8 cellular contexts compared by ENCODE assay signal in the genomic region with DNA sequence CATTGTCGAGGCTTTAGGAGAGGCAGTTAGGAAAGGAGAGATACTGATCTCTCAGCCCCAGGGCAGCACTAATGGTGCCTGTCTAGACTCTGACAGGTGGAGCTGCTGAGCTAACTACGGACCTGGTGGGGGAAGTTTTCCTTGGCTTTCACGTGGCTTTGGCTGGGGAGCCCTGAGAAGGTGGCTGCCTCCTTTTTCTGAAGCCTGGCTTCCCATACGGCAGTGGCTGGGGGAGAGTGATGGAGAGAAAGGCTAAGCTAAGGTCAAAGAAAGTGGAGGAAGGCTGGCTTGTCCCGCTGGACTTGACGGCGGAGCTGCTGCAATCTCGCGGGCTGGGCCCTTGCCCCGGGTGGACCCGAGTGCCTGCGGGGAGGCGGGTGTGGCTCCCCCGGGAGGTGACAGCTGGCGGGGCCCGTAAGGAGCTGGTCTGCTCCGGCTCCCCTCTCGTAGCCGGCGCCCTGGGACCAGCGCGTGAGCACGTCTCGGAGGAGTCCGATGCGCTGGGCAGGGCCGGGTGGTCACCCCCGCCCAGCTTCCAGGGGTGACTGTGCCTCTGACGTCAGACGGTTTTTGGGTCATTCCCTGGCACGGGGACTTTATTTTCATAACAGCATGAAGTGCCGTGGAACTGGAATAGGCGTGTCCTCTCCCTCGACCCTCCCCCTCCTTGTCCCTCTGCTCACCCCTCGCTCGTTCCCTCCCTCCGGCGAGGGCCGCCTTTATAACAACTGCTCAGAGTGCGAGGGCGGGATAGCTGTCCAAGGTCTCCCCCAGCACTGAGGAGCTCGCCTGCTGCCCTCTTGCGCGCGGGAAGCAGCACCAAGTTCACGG. TPM values are rescaled to one million over a fixed set of nuclear protein-coding genes. Genes with fewer than 3 reads are reported as not detected.
A peak's percentile ranks its signal among the peaks of the same experiment; 100 is the strongest.
DNase-seq lines count a peak whose midpoint lies in the region; ATAC-seq and TF ChIP-seq lines count a peak whose summit lies in the region.

A gene with protein sequence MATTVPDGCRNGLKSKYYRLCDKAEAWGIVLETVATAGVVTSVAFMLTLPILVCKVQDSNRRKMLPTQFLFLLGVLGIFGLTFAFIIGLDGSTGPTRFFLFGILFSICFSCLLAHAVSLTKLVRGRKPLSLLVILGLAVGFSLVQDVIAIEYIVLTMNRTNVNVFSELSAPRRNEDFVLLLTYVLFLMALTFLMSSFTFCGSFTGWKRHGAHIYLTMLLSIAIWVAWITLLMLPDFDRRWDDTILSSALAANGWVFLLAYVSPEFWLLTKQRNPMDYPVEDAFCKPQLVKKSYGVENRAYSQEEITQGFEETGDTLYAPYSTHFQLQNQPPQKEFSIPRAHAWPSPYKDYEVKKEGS (plus strand): TSS at position 748 of the 831 bp plus-strand sequence. CDS start 16,688 bp downstream, outside the sequence.

- WGBS in esophagus squamous epithelium, 2 donors = 1% methylated on average over 25 of the region's 46 CpGs; no CpG with 5 or more reads in 1 of the 2 donors

- CTCF ChIA-PET in A673 (lab: Charles Lee) = no interaction called here

- ATAC-seq in mucosa of descending colon (peak; percentile 84), HG03521 (IDR thresholded peaks at IDR 0.05; ENCODE audit: unreplicated experiment) (no peak)

- H3K4me3 ChIP-seq in A673 (ENCODE audit: low read depth, low read length, poor library complexity, severe bottlenecking) = peak within 1 kb of the TSS; percentile 52
- H3K4me3 ChIP-seq in esophagus squamous epithelium = peak within 1 kb of the TSS; percentile 41 to 68 (median 58)
- peak within 1 kb of the TSS; percentile 22 for H3K4me3 ChIP-seq in mucosa of descending colon
- peak within 1 kb of the TSS; percentile 49 to 76 (median 73) for H3K4me3 ChIP-seq in subcutaneous abdominal adipose tissue (ENCODE audit: low read depth in 1 of 5, low read length in 5 of 5)

- in situ Hi-C loops in GM13977 (cut with MboI; ENCODE audit: low pct_unique_long_range_greater_than_20kb, low sequenced_read_pairs, unreplicated experiment) = no loop called here

- no peaks in the 10 kb centered on the region for H3K36me3 ChIP-seq in A673 (ENCODE audit: insufficient read depth, low read length, poor library complexity, severe bottlenecking)
- no peaks in the 10 kb centered on the region for H3K36me3 ChIP-seq in esophagus squamous epithelium
- no peaks in the 10 kb centered on the region for H3K36me3 ChIP-seq in mucosa of descending colon (ENCODE audit: low read depth)
- H3K36me3 ChIP-seq in subcutaneous abdominal adipose tissue (ENCODE audit: control insufficient read depth in 5 of 5, insufficient read depth in 5 of 5, low read length in 5 of 5) = no peaks in the 10 kb centered on the region

- peak in 2 of 4 donors; percentile 24 to 47 for TF ChIP-seq POLR2A in esophagus squamous epithelium (IDR thresholded peaks at IDR 0.05)

- no peaks in the 10 kb centered on the region for H3K27me3 ChIP-seq in A673 (replicated peaks; ENCODE audit: insufficient read depth, low read depth, low read length, poor library complexity)
- H3K27me3 ChIP-seq in esophagus squamous epithelium = peaks cover 0 to 43% (median 0%) of the 10 kb centered on the region in 4 donors
- H3K27me3 ChIP-seq in subcutaneous abdominal adipose tissue (ENCODE audit: control insufficient read depth in 5 of 5, insufficient read depth in 4 of 5, low read length in 5 of 5) = peaks cover 0 to 22% (median 9%) of the 10 kb centered on the region in 5 donors

- TF ChIP-seq CTCF in A673 (conservative IDR thresholded peaks at IDR 0.05; ENCODE audit: low read depth, low read length) = 0 out of 2 replicates have a peak, but pooled peaks have one; percentile 12
- TF ChIP-seq CTCF in GM13977 (IDR thresholded peaks at IDR 0.05; ENCODE audit: extremely low read depth, insufficient read depth, missing control alignments) = no peak
- TF ChIP-seq CTCF in esophagus squamous epithelium (IDR thresholded peaks at IDR 0.05) = peak in 1 of 6 experiments; percentile 2
- TF ChIP-seq CTCF in mucosa of descending colon (IDR thresholded peaks at IDR 0.05) = no peak

- POLR2A ChIA-PET in A673 (lab: Charles Lee; ENCODE audit: low non-redundant PET) = no interaction called here

- BruUV-seq in A673 (replicated peaks; lab: Mats Ljungman, UMichigan) = no TSS peak

- DNase-seq in A673 (ENCODE audit: low spot score) = peak; percentile 43
- peak; percentile 58 for DNase-seq in GM13977 (ENCODE audit: low spot score)
- DNase-seq in NCI-H2171 treated with DMSO at 0.1 percent for 48 hours (lab: John Stamatoyannopoulos, UW) = peak; percentile 31
- DNase-seq in activated T-cell treated with anti-CD3 and anti-CD28 coated beads for 4 hours = peak; percentile 14
- no peak for DNase-seq in esophagus squamous epithelium (lab: John Stamatoyannopoulos, UW)
- peak; percentile 90 to 94 (median 92) for DNase-seq in mucosa of descending colon

- H3K9me3 ChIP-seq in A673 (ENCODE audit: low read depth, low read length, poor library complexity, severe bottlenecking) (no peaks in the 10 kb centered on the region), esophagus squamous epithelium (no peaks in the 10 kb centered on the region), mucosa of descending colon (no peaks in the 10 kb centered on the region), subcutaneous abdominal adipose tissue (ENCODE audit: control insufficient read depth in 5 of 5, low read length in 5 of 5) (no peaks in the 10 kb centered on the region)

- no peak within 1 kb of the TSS for H3K27ac ChIP-seq in A673 (ENCODE audit: low read depth, low read length, poor library complexity, severe bottlenecking)
- peak within 1 kb of the TSS; percentile 72 to 90 (median 80) for H3K27ac ChIP-seq in esophagus squamous epithelium
- H3K27ac ChIP-seq in subcutaneous abdominal adipose tissue (ENCODE audit: low read depth, low read length) = peak within 1 kb of the TSS; percentile 67

- intact Hi-C loops in A673 (cut with micrococcal nuclease; ENCODE audit: unreplicated experiment) (no loop called here), esophagus squamous epithelium (cut with DNase I) (no loop called here), mucosa of descending colon (cut with DNase I, micrococcal nuclease) (loop anchor here in 1 of 2 donors (5.0 kb wide), 1 partner anchor 54 kb away; no protein-coding TSS in a partner anchor)

- peaks cover 9% of the 10 kb centered on the region for H3K4me1 ChIP-seq in A673 (ENCODE audit: insufficient read depth, low read length, poor library complexity, severe bottlenecking)
- peaks cover 0 to 32% (median 17%) of the 10 kb centered on the region in 3 donors for H3K4me1 ChIP-seq in esophagus squamous epithelium
- H3K4me1 ChIP-seq in mucosa of descending colon (ENCODE audit: low read depth) = peaks cover 16% of the 10 kb centered on the region
- peaks cover 3 to 18% (median 17%) of the 10 kb centered on the region in 5 donors for H3K4me1 ChIP-seq in subcutaneous abdominal adipose tissue (ENCODE audit: control insufficient read depth in 5 of 5, insufficient read depth in 5 of 5, low read length in 5 of 5)

- peak within 1 kb of the TSS; percentile 44 to 77 (median 68) for H3K9ac ChIP-seq in subcutaneous abdominal adipose tissue (ENCODE audit: low read length in 5 of 5)

RNA-seq across cellular contexts. Expression of the gene that starts here (rescaled TPM):
- total RNA-seq in A673 (2021) = 0.22 and 0.56 TPM in 2 replicates
- total RNA-seq in esophagus squamous epithelium = 10 to 100 TPM in 1 of 4 donors, 1 to 10 TPM in 3; 3.9 to 18.5 (median 8.5) TPM
- 100 to 1,000 TPM; 136 to 326 (median 320) TPM for total RNA-seq in mucosa of descending colon

Comparison
In these comparisons a context has a peak if more than half of its experiments do, and no peak if none do; other contexts are left out.
1. RNA of the gene that starts here (total RNA-seq): 136 to 326 TPM in mucosa of descending colon; 3.9 to 18.5 TPM in esophagus squamous epithelium and 0.22 to 0.56 TPM in A673; every median in the first group is over 4 times any median in the second.
2. Peak in DNase-seq and H3K4me3 ChIP-seq in A673; RNA of the gene not detected or under 1 TPM.
3. H3K4me3 ChIP-seq: peak in every context shown above with its lines; median percentile 73 in subcutaneous abdominal adipose tissue; 58 in esophagus squamous epithelium; 52 in A673; 22 in mucosa of descending colon.